2 cellular contexts compared by ENCODE assay signal in genomic region chr17:82846061-82846691, GRCh38.
A peak's percentile ranks its signal among the peaks of the same experiment; 100 is the strongest.
TF ChIP-seq lines count a peak whose summit lies in the region.

No MANE protein-coding gene starts in this region.

TF ChIP-seq in liver, 16 proteins besides CTCF, POLR2A, EP300 and RAD21 (continued from another document):
- no peak for TF ChIP-seq HNF4G (IDR thresholded peaks at IDR 0.05)
- peak in 1 of 2 donors; percentile 49 for TF ChIP-seq EGR1 (IDR thresholded peaks at IDR 0.05; ENCODE audit: low read depth in 2 of 2)

TF ChIP-seq in HepG2, 621 proteins besides CTCF, POLR2A, EP300 and RAD21 (continued from another document):
- TF ChIP-seq TFE3 (CRISPR knock-in tag; IDR thresholded peaks at IDR 0.05): no peak
- TF ChIP-seq FOXK1 (CRISPR knock-in tag; IDR thresholded peaks at IDR 0.05; ENCODE audit: borderline replicate concordance, low read depth): no peak
- TF ChIP-seq TBX2 (CRISPR knock-in tag; IDR thresholded peaks at IDR 0.05; ENCODE audit: borderline replicate concordance): no peak
- TF ChIP-seq ZSCAN21 (CRISPR knock-in tag; IDR thresholded peaks at IDR 0.05; ENCODE audit: borderline replicate concordance): no peak
- TF ChIP-seq ATF4 (CRISPR knock-in tag; IDR thresholded peaks at IDR 0.05): no peak
- TF ChIP-seq ZNF570 (CRISPR knock-in tag; IDR thresholded peaks at IDR 0.05; ENCODE audit: borderline replicate concordance): no peak
- no peak for TF ChIP-seq PATZ1 (CRISPR knock-in tag; IDR thresholded peaks at IDR 0.05)
- TF ChIP-seq RFXANK (CRISPR knock-in tag; IDR thresholded peaks at IDR 0.05): no peak
- TF ChIP-seq ZFX (CRISPR knock-in tag; IDR thresholded peaks at IDR 0.05; ENCODE audit: low read depth): no peak
